ENCODE assay signal across 28 cellular contexts in genomic region chr19:11252665-11253355, GRCh38. TPM values are rescaled to one million over a fixed set of nuclear protein-coding genes. Genes with fewer than 3 reads are reported as not detected.
DNase-seq lines count a peak whose midpoint lies in the region; ATAC-seq and TF ChIP-seq lines count a peak whose summit lies in the region.
"Had no signal": no experiment of that assay in that cellular context is flagged by ENCODE, and none has a peak within 500 bp of the region (broad histone marks: within the 10 kb centered on the region; RNA-seq: fewer than 3 reads in every experiment).

No MANE protein-coding gene starts in this region.

- TF ChIP-seq POLR2A in vagina (IDR thresholded peaks at IDR 0.05) = no peak

- no peak overlapping the region for H3K4me3 Mint-ChIP-seq in activated T-helper 17 cell treated with anti-CD3 and anti-CD28 coated beads, Interleukin-2, amount 50 U/mL, for 72 hours
- H3K4me3 Mint-ChIP-seq: activated CD8-positive, alpha-beta T cell treated with anti-CD3 and anti-CD28 coated beads for 36 hours; dendritic cell treated with granulocyte-macrophage colony-stimulating factor and Interleukin-4, amounts not matched to agents 40 ng/mL and 50 ng/mL, for 4 days; naive B cell; stimulated activated naive B cell treated with anti-CD40 and anti-IgM and Interleukin-4, amounts not matched to agents 10 μg/mL and 1 μg/mL and 100 μg/mL, for 72 hours had no signal

- H3K27ac ChIP-seq in heart right ventricle (peak overlapping the region; percentile 61 to 95 (median 86)), left lung (peak overlapping the region; percentile 39 to 70), psoas muscle (peak overlapping the region; percentile 49), vagina (peak overlapping the region; percentile 17)
- H3K27ac ChIP-seq: ovary, tibial artery had no signal

- H3K9me3 Mint-ChIP-seq in activated T-helper 17 cell treated with anti-CD3 and anti-CD28 coated beads, Interleukin-2, amount 50 U/mL, for 72 hours = no peaks in the 10 kb centered on the region
- H3K9me3 Mint-ChIP-seq: activated CD8-positive, alpha-beta T cell treated with anti-CD3 and anti-CD28 coated beads for 36 hours; dendritic cell treated with granulocyte-macrophage colony-stimulating factor and Interleukin-4, amounts not matched to agents 40 ng/mL and 50 ng/mL, for 4 days; naive B cell; stimulated activated naive B cell treated with anti-CD40 and anti-IgM and Interleukin-4, amounts not matched to agents 10 μg/mL and 1 μg/mL and 100 μg/mL, for 72 hours had no signal

- H3K27ac Mint-ChIP-seq in activated T-helper 17 cell treated with anti-CD3 and anti-CD28 coated beads, Interleukin-2, amount 50 U/mL, for 72 hours = no peak overlapping the region
- H3K27ac Mint-ChIP-seq: activated CD8-positive, alpha-beta T cell treated with anti-CD3 and anti-CD28 coated beads for 36 hours; dendritic cell treated with granulocyte-macrophage colony-stimulating factor and Interleukin-4, amounts not matched to agents 40 ng/mL and 50 ng/mL, for 4 days; stimulated activated naive B cell treated with anti-CD40 and anti-IgM and Interleukin-4, amounts not matched to agents 10 μg/mL and 1 μg/mL and 100 μg/mL, for 72 hours had no signal

- peak overlapping the region in 4 of 10 donors; percentile 11 to 25 (median 21) for H3K4me3 ChIP-seq in heart right ventricle
- no peak overlapping the region for H3K4me3 ChIP-seq in left lung
- no peak overlapping the region for H3K4me3 ChIP-seq in psoas muscle
- H3K4me3 ChIP-seq in vagina = no peak overlapping the region
- H3K4me3 ChIP-seq: ovary, tibial artery had no signal

- no peaks in the 10 kb centered on the region for H3K27me3 ChIP-seq in heart right ventricle
- no peaks in the 10 kb centered on the region for H3K27me3 ChIP-seq in left lung
- H3K27me3 ChIP-seq in psoas muscle (ENCODE audit: insufficient read depth in 3 of 3, low read length in 2 of 3) = peaks cover 0 to 2% (median 0%) of the 10 kb centered on the region in 3 donors
- H3K27me3 ChIP-seq in vagina = no peaks in the 10 kb centered on the region
- H3K27me3 ChIP-seq: ovary, tibial artery had no signal

- H3K4me1 Mint-ChIP-seq in activated T-helper 17 cell treated with anti-CD3 and anti-CD28 coated beads, Interleukin-2, amount 50 U/mL, for 72 hours = no peaks in the 10 kb centered on the region
- H3K4me1 Mint-ChIP-seq: naive B cell had no signal

- H3K27me3 Mint-ChIP-seq in activated T-helper 17 cell treated with anti-CD3 and anti-CD28 coated beads, Interleukin-2, amount 50 U/mL, for 72 hours = no peaks in the 10 kb centered on the region

- 63 to 70% methylated on average over 19 of the region's 19 CpGs for WGBS in heart right ventricle, 2 donors
- 70 to 74% (median 71%) methylated on average over 19 of the region's 19 CpGs for WGBS in psoas muscle, 3 donors

- peak in 1 of 2 donors; percentile 62 for DNase-seq in heart right ventricle
- no peak for DNase-seq in Right ventricle myocardium inferior (ENCODE audit: missing footprints)
- DNase-seq in left lung = no peak
- DNase-seq in psoas muscle = no peak
- no peak for DNase-seq in vagina (ENCODE audit: extremely low spot score in 2 of 2)
- DNase-seq in activated gamma-delta T cell treated with Interleukin-2 at 50 U/mL for 16 hours = no peak
- no peak for DNase-seq in COLO829 (ENCODE audit: low spot score)
- DNase-seq: activated CD4-positive, CD25-positive, alpha-beta regulatory T cell; activated CD8-positive, alpha-beta T cell treated with anti-CD3 and anti-CD28 coated beads for 36 hours; activated naive CD4-positive, alpha-beta T cell; activated T-cell treated with anti-CD3 and anti-CD28 coated beads for 4 hours; DMS79 treated with DMSO at 0.1 percent for 48 hours; hippocampal formation; naive B cell; NCI-H1092; NCI-H1930; NCI-H226; NCI-H748 treated with DMSO at 0.1 percent for 48 hours; ovary; small intestine; stimulated activated CD4-positive, alpha-beta T cell treated with anti-CD3 and anti-CD28 coated beads, Interleukin-2, amount 100 ng/mL, for 48 hours; stimulated activated naive B cell treated with anti-CD40 and anti-IgM and Interleukin-4, amounts not matched to agents 10 μg/mL and 1 μg/mL and 100 μg/mL, for 72 hours; tibial artery had no signal

- H3K4me1 ChIP-seq in heart right ventricle = peaks cover 26 to 80% (median 56%) of the 10 kb centered on the region in 9 donors
- peaks cover 9 to 37% of the 10 kb centered on the region in 2 donors for H3K4me1 ChIP-seq in left lung
- H3K4me1 ChIP-seq in psoas muscle = no peaks in the 10 kb centered on the region
- peaks cover 3% of the 10 kb centered on the region for H3K4me1 ChIP-seq in vagina

- H3K36me3 ChIP-seq in heart right ventricle = peaks cover 0 to 55% (median 22%) of the 10 kb centered on the region in 9 donors
- peaks cover 0 to 46% of the 10 kb centered on the region in 2 donors for H3K36me3 ChIP-seq in left lung
- H3K36me3 ChIP-seq in psoas muscle (ENCODE audit: insufficient read depth in 1 of 2, low read depth in 1 of 2) = peaks cover 2 to 31% of the 10 kb centered on the region in 2 donors
- H3K36me3 ChIP-seq in vagina = peaks cover 0 to 45% of the 10 kb centered on the region in 2 donors
- H3K36me3 ChIP-seq: ovary had no signal

- no peak for TF ChIP-seq CTCF in heart right ventricle (IDR thresholded peaks at IDR 0.05)
- no peak for TF ChIP-seq CTCF in left lung (IDR thresholded peaks at IDR 0.05)
- no peak for TF ChIP-seq CTCF in psoas muscle (IDR thresholded peaks at IDR 0.05)
- no peak for TF ChIP-seq CTCF in vagina (IDR thresholded peaks at IDR 0.05)

- intact Hi-C loops in heart right ventricle (cut with DNase I) = no loop called here
- intact Hi-C loops in Right ventricle myocardium inferior (cut with DNase I) = no loop called here
- intact Hi-C loops in left lung (cut with DNase I) = no loop called here
- intact Hi-C loops in psoas muscle (cut with DNase I) = no loop called here
- intact Hi-C loops in vagina (cut with DNase I) = no loop called here

- H3K36me3 Mint-ChIP-seq in activated T-helper 17 cell treated with anti-CD3 and anti-CD28 coated beads, Interleukin-2, amount 50 U/mL, for 72 hours (ENCODE audit: low read depth) = no peaks in the 10 kb centered on the region
- H3K36me3 Mint-ChIP-seq: naive B cell; stimulated activated naive B cell treated with anti-CD40 and anti-IgM and Interleukin-4, amounts not matched to agents 10 μg/mL and 1 μg/mL and 100 μg/mL, for 72 hours had no signal

- peak; percentile 18 to 82 (median 58) for ATAC-seq in heart right ventricle
- no peak for ATAC-seq in Right ventricle myocardium inferior
- ATAC-seq in left lung = peak; percentile 17
- ATAC-seq in psoas muscle = no peak
- ATAC-seq in activated T-helper 17 cell treated with anti-CD3 and anti-CD28 coated beads, Interleukin-2, amount 50 U/mL, for 72 hours (replicated peaks) = no peak
- ATAC-seq: activated CD8-positive, alpha-beta T cell treated with anti-CD3 and anti-CD28 coated beads for 36 hours; stimulated activated naive B cell treated with anti-CD40 and anti-IgM and Interleukin-4, amounts not matched to agents 10 μg/mL and 1 μg/mL and 100 μg/mL, for 72 hours had no signal

- H3K9me3 ChIP-seq in heart right ventricle (no peaks in the 10 kb centered on the region), left lung (no peaks in the 10 kb centered on the region), psoas muscle (no peaks in the 10 kb centered on the region), vagina (no peaks in the 10 kb centered on the region)
- H3K9me3 ChIP-seq: ovary, tibial artery had no signal

RNA-seq across cellular contexts. Expression of gene DOCK6, which starts 9.5 kb away (rescaled TPM):
- total RNA-seq in heart right ventricle = 10 to 100 TPM; 27.6 to 57.2 (median 40.2) TPM
- polyA plus RNA-seq in heart right ventricle = 10 to 100 TPM; 29.0 to 73.3 TPM
- 35.1 TPM for total RNA-seq in Right ventricle myocardium inferior
- 10 to 100 TPM; 65.6 to 97.9 TPM for total RNA-seq in left lung
- total RNA-seq in psoas muscle = 10 to 100 TPM; 14.5 to 27.1 (median 17.8) TPM
- 10 to 100 TPM in 2 of 3 donors, 1 to 10 TPM in 1; 8.7 to 16.0 (median 11.4) TPM for polyA plus RNA-seq in psoas muscle
- 65.8 TPM for total RNA-seq in vagina
- total RNA-seq in activated T-helper 17 cell treated with anti-CD3 and anti-CD28 coated beads, Interleukin-2, amount 50 U/mL, for 72 hours = 1 to 10 TPM; 4.5 to 6.4 TPM

RNA-seq across cellular contexts. Expression of gene ANGPTL8, which starts 13.4 kb away (rescaled TPM):
- total RNA-seq in heart right ventricle (1 to 10 TPM in 2 of 10 donors, under 1 TPM in 2, not detected in 6; 0.34 to 1.8 (median 0.99) TPM), Right ventricle myocardium inferior (0.87 TPM), left lung (not detected), psoas muscle (under 1 TPM in 2 of 4 donors, not detected in 2; 0.48 to 0.49 TPM), vagina (not detected)
- polyA plus RNA-seq in heart right ventricle (10 to 100 TPM in 1 of 2 donors, 1 to 10 TPM in 1; 3.9 to 13.0 TPM), psoas muscle (10 to 100 TPM in 1 of 3 donors, under 1 TPM in 2; 0.08 to 14.6 (median 0.15) TPM)
- total RNA-seq in activated T-helper 17 cell treated with anti-CD3 and anti-CD28 coated beads, Interleukin-2, amount 50 U/mL, for 72 hours = not detected
- total RNA-seq: A172; activated CD8-positive, alpha-beta T cell treated with anti-CD3 and anti-CD28 coated beads for 36 hours; LHCN-M2; OCI-LY7 had no signal

RNA-seq across cellular contexts. Expression of gene TSPAN16, which starts 43.1 kb away (rescaled TPM):
- total RNA-seq in heart right ventricle (not detected), Right ventricle myocardium inferior (not detected), left lung (not detected), psoas muscle (not detected), vagina (not detected)
- polyA plus RNA-seq in heart right ventricle (not detected), psoas muscle (not detected)
- total RNA-seq in activated T-helper 17 cell treated with anti-CD3 and anti-CD28 coated beads, Interleukin-2, amount 50 U/mL, for 72 hours = not detected
- total RNA-seq: A172; activated CD8-positive, alpha-beta T cell treated with anti-CD3 and anti-CD28 coated beads for 36 hours; LHCN-M2; OCI-LY7; ovary had no signal
- polyA plus RNA-seq: ovary, small intestine had no signal

RNA-seq across cellular contexts. Expression of gene KANK2, which starts 55.5 kb away (rescaled TPM):
- total RNA-seq in heart right ventricle (100 to 1,000 TPM; 243 to 355 (median 307) TPM), Right ventricle myocardium inferior (434 TPM), left lung (100 to 1,000 TPM; 179 to 194 TPM), psoas muscle (100 to 1,000 TPM in 1 of 4 donors, 10 to 100 TPM in 3; 44.0 to 103 (median 68.0) TPM), vagina (486 TPM)
- polyA plus RNA-seq in heart right ventricle (100 to 1,000 TPM; 165 to 226 TPM), psoas muscle (10 to 100 TPM; 23.7 to 29.9 (median 25.8) TPM)
- 1 to 10 TPM; 3.5 to 3.6 TPM for total RNA-seq in activated T-helper 17 cell treated with anti-CD3 and anti-CD28 coated beads, Interleukin-2, amount 50 U/mL, for 72 hours

Comparison
In these comparisons a context has a peak if more than half of its experiments do, and no peak if none do; other contexts are left out.
1. ATAC-seq: peak in heart right ventricle (8 of 8) and left lung (single experiment); none in Right ventricle myocardium inferior (single experiment), psoas muscle (0 of 4) and activated T-helper 17 cell treated with anti-CD3 and anti-CD28 coated beads, Interleukin-2, amount 50 U/mL, for 72 hours (single experiment).
2. H3K27ac ChIP-seq: peak in every context shown above with its lines; median percentile 86 in heart right ventricle; 54 in left lung; 49 in psoas muscle; 17 in vagina.